18 cellular contexts compared by ENCODE assay signal in genomic region chr5:145218019-145218418, GRCh38.
A peak's percentile ranks its signal among the peaks of the same experiment; 100 is the strongest.
DNase-seq lines count a peak whose midpoint lies in the region; ATAC-seq and TF ChIP-seq lines count a peak whose summit lies in the region.
"Had no signal": no experiment of that assay in that cellular context is flagged by ENCODE, and none has a peak within 500 bp of the region (broad histone marks: within the 10 kb centered on the region; RNA-seq: fewer than 3 reads in every experiment).

No MANE protein-coding gene starts in this region.

- H3K27me3 ChIP-seq in body of pancreas = no peaks in the 10 kb centered on the region
- H3K27me3 ChIP-seq in sigmoid colon = no peaks in the 10 kb centered on the region
- H3K27me3 ChIP-seq: BE2C had no signal

- DNase-seq in Calu3 (peak; percentile 12), body of pancreas (peak in 3 of 4 donors; percentile 5 to 13 (median 13)), left kidney (ENCODE audit: low read depth, low spot score) (peak; percentile 44), renal cortical epithelial cell (ENCODE audit: low read depth) (peak; percentile 72), dermis blood vessel endothelial cell (no peak), sigmoid colon (no peak), GM10266 (ENCODE audit: extremely low spot score) (no peak)
- DNase-seq: BE2C; C1 segment of cervical spinal cord; CD4-positive, alpha-beta memory T cell; DMS 273 treated with DMSO at 0.1 percent for 48 hours; DMS53; DND-41; EL; GM23248; HCEC 1CT; IMR-90 had no signal

- no peak for TF ChIP-seq EP300 in sigmoid colon (IDR thresholded peaks at IDR 0.05)

- H3K27me3 Mint-ChIP-seq in Calu3 (ENCODE audit: unreplicated experiment) = no peaks in the 10 kb centered on the region
- H3K27me3 Mint-ChIP-seq: CD4-positive, alpha-beta memory T cell had no signal

- no peak overlapping the region for H3K4me3 ChIP-seq in body of pancreas
- H3K4me3 ChIP-seq in sigmoid colon = no peak overlapping the region
- H3K4me3 ChIP-seq: GM23248, K562 had no signal

- no TSS peak for BruUV-seq in Calu3 (replicated peaks; lab: Mats Ljungman, UMichigan)

- ATAC-seq in body of pancreas = peak; percentile 38
- ATAC-seq: K562 had no signal

- peaks cover 13% of the 10 kb centered on the region for H3K4me1 ChIP-seq in body of pancreas
- H3K4me1 ChIP-seq in sigmoid colon = no peaks in the 10 kb centered on the region
- H3K4me1 ChIP-seq: BE2C had no signal

- H3K27ac Mint-ChIP-seq in Calu3 (ENCODE audit: unreplicated experiment) = peak overlapping the region; percentile 43
- H3K27ac Mint-ChIP-seq: CD4-positive, alpha-beta memory T cell had no signal

- no peaks in the 10 kb centered on the region for H3K36me3 Mint-ChIP-seq in Calu3 (ENCODE audit: insufficient read depth, unreplicated experiment)
- H3K36me3 Mint-ChIP-seq: CD4-positive, alpha-beta memory T cell had no signal

- TF ChIP-seq POLR2A in body of pancreas (IDR thresholded peaks at IDR 0.05) (no peak), sigmoid colon (IDR thresholded peaks at IDR 0.05) (no peak)

- no peak for TF ChIP-seq CTCF in Calu3 (IDR thresholded peaks at IDR 0.05; ENCODE audit: unreplicated experiment)
- TF ChIP-seq CTCF in body of pancreas (IDR thresholded peaks at IDR 0.05) = no peak
- TF ChIP-seq CTCF in sigmoid colon (IDR thresholded peaks at IDR 0.05) = no peak
- no peak for TF ChIP-seq CTCF in GM10266 (IDR thresholded peaks at IDR 0.05; ENCODE audit: control insufficient read depth, insufficient read depth, low read depth, missing control alignments)

- H3K4me3 Mint-ChIP-seq in Calu3 (ENCODE audit: low read depth, unreplicated experiment) = no peak overlapping the region
- H3K4me3 Mint-ChIP-seq: CD4-positive, alpha-beta memory T cell had no signal

- H3K36me3 ChIP-seq in body of pancreas (replicated peaks in 1 of 2; ENCODE audit: insufficient read depth in 1 of 2, low read depth in 2 of 2) (no peaks in the 10 kb centered on the region), sigmoid colon (no peaks in the 10 kb centered on the region)
- H3K36me3 ChIP-seq: BE2C had no signal

- H3K4me1 Mint-ChIP-seq in Calu3 (ENCODE audit: low read depth, unreplicated experiment) = peaks cover 13% of the 10 kb centered on the region
- H3K4me1 Mint-ChIP-seq: CD4-positive, alpha-beta memory T cell had no signal

- peaks cover 10% of the 10 kb centered on the region for H3K9me3 Mint-ChIP-seq in Calu3 (ENCODE audit: low read depth, unreplicated experiment)

- H3K9me3 ChIP-seq in body of pancreas = no peaks in the 10 kb centered on the region
- H3K9me3 ChIP-seq in sigmoid colon = no peaks in the 10 kb centered on the region
- H3K9me3 ChIP-seq: BE2C had no signal

- intact Hi-C loops in Calu3 (cut with micrococcal nuclease; ENCODE audit: unreplicated experiment) (loop anchor here (5.0 kb wide), 2 partner anchors 56 to 1016 kb away; no protein-coding TSS in a partner anchor), body of pancreas (cut with DNase I) (no loop called here), sigmoid colon (cut with DNase I) (no loop called here)

- CTCF ChIA-PET in Calu3 (lab: Charles Lee) = no interaction called here

- H3K27ac ChIP-seq in body of pancreas (peak overlapping the region in 1 of 4 donors; percentile 28), sigmoid colon (no peak overlapping the region)
- H3K27ac ChIP-seq: GM23248 had no signal

- 41 to 44% methylated on average over 3 of the region's 3 CpGs for WGBS in body of pancreas, 2 donors
- 75 to 78% methylated on average over 3 of the region's 3 CpGs for WGBS in sigmoid colon, 2 donors

Comparison
In these comparisons a context has a peak if more than half of its experiments do, and no peak if none do; other contexts are left out.
1. DNase-seq: peak in Calu3 (single experiment), body of pancreas (3 of 4), left kidney (single experiment) and renal cortical epithelial cell (single experiment); none in dermis blood vessel endothelial cell (single experiment), sigmoid colon (single experiment) and GM10266 (single experiment).